ENCODE assay signal across 1 cellular context in the genomic region with DNA sequence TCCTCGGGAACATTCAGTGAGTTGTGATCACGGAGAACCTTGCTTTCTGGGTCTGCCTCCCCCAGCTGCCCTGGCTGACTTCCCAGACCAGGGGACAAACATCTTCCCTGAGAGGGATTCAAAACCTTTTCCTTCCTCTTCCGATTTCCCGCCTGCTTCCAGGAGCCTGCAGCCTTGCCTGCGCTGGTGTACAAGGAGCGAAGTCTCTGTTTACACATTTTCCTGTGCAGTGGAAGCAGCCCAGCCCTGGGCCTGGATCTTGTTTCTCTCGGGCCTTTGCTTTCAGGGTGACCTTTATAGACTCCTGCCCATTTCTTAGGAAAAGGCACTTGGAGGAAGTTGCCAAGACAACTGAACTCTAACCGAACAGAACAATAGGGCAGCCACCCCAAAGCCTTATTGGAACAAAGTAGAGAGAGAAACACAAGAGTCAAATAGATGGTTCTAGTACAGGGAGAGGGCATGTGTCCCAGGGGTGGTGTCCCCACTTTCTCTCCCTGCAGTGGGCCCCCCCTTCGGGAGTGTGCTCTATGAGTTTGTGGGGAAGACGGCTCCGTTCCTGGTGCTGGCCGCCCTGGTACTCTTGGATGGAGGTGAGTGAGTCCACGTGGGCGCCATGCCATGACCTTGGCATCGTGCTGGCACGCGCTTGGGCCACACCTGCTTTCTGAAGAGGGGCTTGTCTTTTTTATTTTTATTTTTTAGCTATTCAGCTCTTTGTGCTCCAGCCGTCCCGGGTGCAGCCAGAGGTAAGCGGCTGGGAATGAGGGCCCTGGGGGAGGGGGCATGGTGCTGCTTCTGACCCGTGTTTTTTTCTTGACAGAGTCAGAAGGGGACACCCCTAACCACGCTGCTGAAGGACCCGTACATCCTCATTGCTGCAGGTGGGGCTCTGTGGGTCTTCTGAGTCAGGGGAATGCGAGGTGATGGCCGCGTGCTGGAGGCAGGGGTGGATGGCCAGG.
TF ChIP-seq lines count a peak whose summit lies in the region.

No MANE protein-coding gene starts in this region.

TF ChIP-seq in HepG2, 621 proteins besides CTCF, POLR2A, EP300 and RAD21:
- no peak for TF ChIP-seq FOXJ3 (CRISPR knock-in tag; IDR thresholded peaks at IDR 0.05; ENCODE audit: borderline replicate concordance)
- TF ChIP-seq SRSF4 (IDR thresholded peaks at IDR 0.05; ENCODE audit: low read depth, low read length, poor library complexity, severe bottlenecking) = no peak
- no peak for TF ChIP-seq FOXA1 (IDR thresholded peaks at IDR 0.05)
- TF ChIP-seq FOXA1 (CRISPR knock-in tag; IDR thresholded peaks at IDR 0.05) = 0 out of 2 replicates have a peak, but pooled peaks have one; percentile 14
- peak; percentile 78 for TF ChIP-seq ZNF768 (CRISPR knock-in tag; IDR thresholded peaks at IDR 0.05)
- no peak for TF ChIP-seq ZNF343 (CRISPR knock-in tag; IDR thresholded peaks at IDR 0.05)
- TF ChIP-seq FOXA3 (CRISPR knock-in tag; IDR thresholded peaks at IDR 0.05) = 0 out of 2 replicates have a peak, but pooled peaks have one; percentile 9
- TF ChIP-seq RCOR2 (CRISPR knock-in tag; IDR thresholded peaks at IDR 0.05) = no peak
